Comparison of ENCODE assay signal across 11 cellular contexts in genomic region chr19:43779820-43780219, GRCh38. TPM values are rescaled to one million over a fixed set of nuclear protein-coding genes. Genes with fewer than 3 reads are reported as not detected.
A peak's percentile ranks its signal among the peaks of the same experiment; 100 is the strongest.
DNase-seq lines count a peak whose midpoint lies in the region; ATAC-seq, FAIRE-seq and TF ChIP-seq lines count a peak whose summit lies in the region.
"Had no signal": no experiment of that assay in that cellular context is flagged by ENCODE, and none has a peak within 500 bp of the region (broad histone marks: within the 10 kb centered on the region; RNA-seq: fewer than 3 reads in every experiment).

No MANE protein-coding gene starts in this region.

- WGBS in heart right ventricle, 2 donors = 38 to 46% methylated on average over 3 of the region's 3 CpGs
- 50 to 62% methylated on average over 1 to 2 of the region's 3 CpGs for WGBS in endodermal cell (ENCODE audit: insufficient coverage in 1 of 2, insufficient read length in 1 of 2), 2 experiments
- 31% methylated on average over 3 of the region's 3 CpGs for WGBS in urinary bladder
- WGBS in sigmoid colon, 2 donors = 8 to 13% methylated on average over 3 of the region's 3 CpGs

- H3K4me1 ChIP-seq in cardiac muscle cell (ENCODE audit: low read depth) (peaks cover 2% of the 10 kb centered on the region), heart right ventricle (peaks cover 0 to 60% (median 7%) of the 10 kb centered on the region in 9 donors), RWPE2 (ENCODE audit: insufficient read depth, poor library complexity, severe bottlenecking) (peaks cover 50% of the 10 kb centered on the region), endodermal cell (ENCODE audit: control insufficient read depth, insufficient read depth, low read length) (no peaks in the 10 kb centered on the region), urinary bladder (ENCODE audit: insufficient read depth) (no peaks in the 10 kb centered on the region), sigmoid colon (peaks cover 0 to 13% (median 7%) of the 10 kb centered on the region in 4 donors)

- no peak for DNase-seq in cardiac muscle cell (ENCODE audit: low read depth in 1 of 2, low spot score in 1 of 2)
- DNase-seq in heart right ventricle = no peak
- no peak for DNase-seq in RWPE2 (ENCODE audit: low spot score)
- no peak for DNase-seq in endodermal cell
- DNase-seq in sigmoid colon = no peak
- no peak for DNase-seq in HTR-8/SVneo (ENCODE audit: insufficient read length, low spot score)
- DNase-seq in HEK293T (ENCODE audit: extremely low spot score) = no peak
- DNase-seq: NCI-H510A; stimulated activated CD4-positive, alpha-beta T cell treated with anti-CD3 and anti-CD28 coated beads, Interleukin-1b, Interleukin-23, amount 100 ng/mL, for 48 hours had no signal

- H3K36me3 ChIP-seq in cardiac muscle cell (no peaks in the 10 kb centered on the region), heart right ventricle (no peaks in the 10 kb centered on the region), RWPE2 (ENCODE audit: low read depth) (peaks cover 14% of the 10 kb centered on the region), endodermal cell (ENCODE audit: control insufficient read depth, insufficient read depth, low read length) (no peaks in the 10 kb centered on the region), urinary bladder (ENCODE audit: insufficient read depth) (no peaks in the 10 kb centered on the region), sigmoid colon (no peaks in the 10 kb centered on the region)

- H3K27ac Mint-ChIP-seq in endodermal cell = no peak overlapping the region

- intact Hi-C loops in heart right ventricle (cut with DNase I) = loop anchor here in 4 of 10 donors (5.0 to 10.0 kb wide), 4 partner anchors 33 to 235 kb away; partner anchors contain the start of gene PLAUR (in 1 of the 4)
- intact Hi-C loops in sigmoid colon (cut with DNase I) = no loop called here

- peak; percentile 5 for TF ChIP-seq CTCF in cardiac muscle cell (IDR thresholded peaks at IDR 0.05; ENCODE audit: low read depth, low read length)
- TF ChIP-seq CTCF in heart right ventricle (IDR thresholded peaks at IDR 0.05) = peak in 1 of 9 donors; percentile 12
- peak; percentile 40 for TF ChIP-seq CTCF in RWPE2 (IDR thresholded peaks at IDR 0.05; ENCODE audit: poor library complexity, severe bottlenecking)
- peak; percentile 31 for TF ChIP-seq CTCF in endodermal cell (conservative IDR thresholded peaks at IDR 0.05)
- peak in 1 of 4 experiments; percentile 9 for TF ChIP-seq CTCF in sigmoid colon (IDR thresholded peaks at IDR 0.05)

- H3K4me3 Mint-ChIP-seq in endodermal cell = no peak overlapping the region

- no peaks in the 10 kb centered on the region for H3K9me3 Mint-ChIP-seq in endodermal cell

- H3K9ac ChIP-seq in endodermal cell (ENCODE audit: extremely low read depth, low read length, poor library complexity, severe bottlenecking) = no peak overlapping the region

- peaks cover 14% of the 10 kb centered on the region for H3K4me1 Mint-ChIP-seq in endodermal cell

- POLR2A ChIA-PET in HEK293T (lab: Yijun Ruan, JAX) = interaction anchor here (0.9 kb wide), 1 partner anchor 47 kb away, joined by 3 read pairs; the partner anchor contains the start of gene ZNF283

- H3K27ac ChIP-seq in cardiac muscle cell (no peak overlapping the region), heart right ventricle (peak overlapping the region in 1 of 10 donors; percentile 74), RWPE2 (ENCODE audit: poor library complexity, severe bottlenecking) (peak overlapping the region; percentile 77), endodermal cell (ENCODE audit: low read depth, low read length) (no peak overlapping the region), urinary bladder (ENCODE audit: low read depth) (peak overlapping the region; percentile 72), sigmoid colon (peak overlapping the region in 2 of 4 donors; percentile 0 to 36)

- no peaks in the 10 kb centered on the region for H3K36me3 Mint-ChIP-seq in endodermal cell (ENCODE audit: low read depth)

- H3K27me3 ChIP-seq in cardiac muscle cell (peaks cover 35% of the 10 kb centered on the region), heart right ventricle (peaks cover 0 to 35% (median 18%) of the 10 kb centered on the region in 7 donors), RWPE2 (ENCODE audit: insufficient read depth, poor library complexity, severe bottlenecking) (no peaks in the 10 kb centered on the region), endodermal cell (ENCODE audit: control insufficient read depth, insufficient read depth, low read length, poor library complexity, severe bottlenecking) (peaks cover 10% of the 10 kb centered on the region), sigmoid colon (peaks cover 2 to 58% (median 31%) of the 10 kb centered on the region in 3 donors)

- no peak for ATAC-seq in heart right ventricle
- ATAC-seq in RWPE2 (ENCODE audit: low read depth) = no peak; the same call in 2 of the 3 replicates

- H3K27me3 Mint-ChIP-seq in endodermal cell (ENCODE audit: insufficient read depth) = peaks cover 62% of the 10 kb centered on the region

- H3K4me3 ChIP-seq in cardiac muscle cell (no peak overlapping the region), heart right ventricle (peak overlapping the region in 2 of 10 donors; percentile 2 to 41), RWPE2 (ENCODE audit: severe bottlenecking) (peak overlapping the region; percentile 32), endodermal cell (ENCODE audit: low read length) (no peak overlapping the region), urinary bladder (ENCODE audit: low read depth, low read length) (no peak overlapping the region), sigmoid colon (peak overlapping the region in 1 of 4 donors; percentile 12)

- CTCF ChIA-PET in HEK293T (lab: Yijun Ruan, JAX) = interaction anchor here (0.6 to 1.1 kb wide), 3 partner anchors 35 to 180 kb away, joined by 3 to 6 read pairs (median 4); no protein-coding TSS in a partner anchor

- no peak for FAIRE-seq in HTR-8/SVneo (lab: Jason Lieb, UNC)
- FAIRE-seq: D721Med had no signal

- no peak for TF ChIP-seq EP300 in sigmoid colon (IDR thresholded peaks at IDR 0.05)

- TF ChIP-seq POLR2A in sigmoid colon (IDR thresholded peaks at IDR 0.05) = no peak

- H3K9me3 ChIP-seq in cardiac muscle cell (ENCODE audit: low read depth) = no peaks in the 10 kb centered on the region
- no peaks in the 10 kb centered on the region for H3K9me3 ChIP-seq in heart right ventricle
- H3K9me3 ChIP-seq in RWPE2 (ENCODE audit: severe bottlenecking) = no peaks in the 10 kb centered on the region
- H3K9me3 ChIP-seq in endodermal cell (ENCODE audit: control insufficient read depth, low read length) = no peaks in the 10 kb centered on the region
- H3K9me3 ChIP-seq in sigmoid colon = no peaks in the 10 kb centered on the region

TF ChIP-seq in HEK293T, 16 proteins besides CTCF, POLR2A, EP300 and RAD21:
- TF ChIP-seq ELF4 (IDR thresholded peaks at IDR 0.05) = no peak
- TF ChIP-seq ZNF384 (IDR thresholded peaks at IDR 0.05) = no peak
- TF ChIP-seq TARDBP (IDR thresholded peaks at IDR 0.05) = no peak
- no peak for TF ChIP-seq NFRKB (IDR thresholded peaks at IDR 0.05)
- no peak for TF ChIP-seq LEF1 (IDR thresholded peaks at IDR 0.05; ENCODE audit: borderline replicate concordance)
- TF ChIP-seq FOXK2 (IDR thresholded peaks at IDR 0.05) = no peak
- TF ChIP-seq HDGF (IDR thresholded peaks at IDR 0.05; ENCODE audit: borderline replicate concordance) = no peak

RNA-seq across cellular contexts. Expression of gene KCNN4, which starts 1.0 kb away (rescaled TPM):
- total RNA-seq in cardiac muscle cell (0.60 and 1.5 TPM in 2 replicates), heart right ventricle (1 to 10 TPM in 3 of 10 donors, under 1 TPM in 7; 0.34 to 1.6 (median 0.69) TPM), endodermal cell (not detected), urinary bladder (4.3 TPM), sigmoid colon (1 to 10 TPM in 3 of 4 donors, under 1 TPM in 1; 0.71 to 3.3 (median 1.9) TPM)
- polyA plus RNA-seq in cardiac muscle cell (not detected in 2 replicates), heart right ventricle (1 to 10 TPM; 1.2 to 1.4 TPM), urinary bladder (14.3 TPM), sigmoid colon (10 to 100 TPM in 1 of 3 donors, 1 to 10 TPM in 2; 3.7 to 48.7 (median 6.0) TPM)
- 0.89 TPM for polyA plus RNA-seq in endodermal cell (2013, experiment 1 of 2)
- 0.29 TPM for polyA plus RNA-seq in endodermal cell (2013, experiment 2 of 2)

RNA-seq across cellular contexts. Expression of gene LYPD5, which starts 22.4 kb away (rescaled TPM):
- total RNA-seq in cardiac muscle cell (0.11 TPM in 1 of 2 replicates, not detected in the other), heart right ventricle (1 to 10 TPM in 5 of 10 donors, under 1 TPM in 5; 0.24 to 5.3 (median 0.90) TPM), endodermal cell (under 1 TPM in 1 of 2 donors, not detected in 1; 0.11 TPM), urinary bladder (0.58 TPM), sigmoid colon (1 to 10 TPM in 3 of 4 donors, under 1 TPM in 1; 0.83 to 6.8 (median 1.5) TPM)
- polyA plus RNA-seq in cardiac muscle cell (0.56 TPM in 1 of 2 replicates, not detected in the other), heart right ventricle (1 to 10 TPM in 1 of 2 donors, under 1 TPM in 1; 0.37 to 1.2 TPM), urinary bladder (1.3 TPM), sigmoid colon (10 to 100 TPM in 1 of 3 donors, 1 to 10 TPM in 1, under 1 TPM in 1; 0.60 to 10.6 (median 2.1) TPM)
- not detected for polyA plus RNA-seq in endodermal cell (2013, experiment 1 of 2)
- not detected for polyA plus RNA-seq in endodermal cell (2013, experiment 2 of 2)

RNA-seq across cellular contexts. Expression of gene SMG9, which starts 25.1 kb away (rescaled TPM):
- total RNA-seq in cardiac muscle cell (41.2 and 54.1 TPM in 2 replicates), heart right ventricle (10 to 100 TPM in 9 of 10 donors, 1 to 10 TPM in 1; 10.0 to 19.4 (median 13.3) TPM), endodermal cell (10 to 100 TPM; 44.6 to 53.8 TPM), urinary bladder (12.5 TPM), sigmoid colon (10 to 100 TPM in 3 of 4 donors, 1 to 10 TPM in 1; 5.6 to 25.2 (median 13.8) TPM)
- polyA plus RNA-seq in cardiac muscle cell (59.5 and 72.3 TPM in 2 replicates), heart right ventricle (10 to 100 TPM; 20.3 to 30.4 TPM), urinary bladder (29.6 TPM), sigmoid colon (10 to 100 TPM in 1 of 3 donors, 1 to 10 TPM in 2; 6.2 to 36.5 (median 8.4) TPM)
- 43.1 TPM for polyA plus RNA-seq in endodermal cell (2013, experiment 1 of 2)
- polyA plus RNA-seq in endodermal cell (2013, experiment 2 of 2) = 38.6 TPM

RNA-seq across cellular contexts. Expression of gene ZNF283, which starts 47.3 kb away (rescaled TPM):
- total RNA-seq in cardiac muscle cell = 26.8 and 33.7 TPM in 2 replicates
- polyA plus RNA-seq in cardiac muscle cell = 9.8 and 22.4 TPM in 2 replicates
- 10 to 100 TPM in 9 of 10 donors, 1 to 10 TPM in 1; 7.5 to 16.9 (median 12.1) TPM for total RNA-seq in heart right ventricle
- polyA plus RNA-seq in heart right ventricle = 1 to 10 TPM; 1.7 to 6.7 TPM
- 10 to 100 TPM in 1 of 2 donors, 1 to 10 TPM in 1; 7.1 to 10.1 TPM for total RNA-seq in endodermal cell
- 7.1 TPM for polyA plus RNA-seq in endodermal cell (2013, experiment 1 of 2)
- 7.1 TPM for polyA plus RNA-seq in endodermal cell (2013, experiment 2 of 2)
- total RNA-seq in urinary bladder = 54.0 TPM
- polyA plus RNA-seq in urinary bladder = 3.1 TPM
- 10 to 100 TPM; 10.7 to 14.9 (median 12.4) TPM for total RNA-seq in sigmoid colon
- 1 to 10 TPM; 1.2 to 3.2 (median 2.1) TPM for polyA plus RNA-seq in sigmoid colon

Comparison
In these comparisons a context has a peak if more than half of its experiments do, and no peak if none do; other contexts are left out.
1. H3K27ac ChIP-seq: peak in RWPE2 (single experiment) and urinary bladder (single experiment); none in cardiac muscle cell (single experiment) and endodermal cell (single experiment).